In genomic region chr4:86307432-86307831, GRCh38 we compare ENCODE assay signal across 24 cellular contexts. TPM values are rescaled to one million over a fixed set of nuclear protein-coding genes. Genes with fewer than 3 reads are reported as not detected.
A peak's percentile ranks its signal among the peaks of the same experiment; 100 is the strongest.
DNase-seq lines count a peak whose midpoint lies in the region; ATAC-seq and TF ChIP-seq lines count a peak whose summit lies in the region.
"Had no signal": no experiment of that assay in that cellular context is flagged by ENCODE, and none has a peak within 500 bp of the region (broad histone marks: within the 10 kb centered on the region; RNA-seq: fewer than 3 reads in every experiment).

No MANE protein-coding gene starts in this region.

- H3K9me3 ChIP-seq in uterus = no peaks in the 10 kb centered on the region

- H4K20me1 ChIP-seq in GM23338 (replicated peaks; ENCODE audit: insufficient read depth) = no peaks in the 10 kb centered on the region

- no peak overlapping the region for H3K27ac ChIP-seq in GM23338 (ENCODE audit: low read depth)
- peak overlapping the region; percentile 49 to 54 for H3K27ac ChIP-seq in uterus
- no peak overlapping the region for H3K27ac ChIP-seq in mesendoderm (ENCODE audit: low read depth, low read length)
- H3K27ac ChIP-seq: lower lobe of right lung, skin epidermis had no signal

- peaks cover 1% of the 10 kb centered on the region for H3K27me3 Mint-ChIP-seq in GM23338 (ENCODE audit: insufficient read depth, low read depth, poor library complexity)

- H3K23ac ChIP-seq in mesendoderm (ENCODE audit: low read length) = no peak overlapping the region

- in situ Hi-C loops in astrocyte of the spinal cord (cut with HindIII; ENCODE audit: low sequenced_read_pairs) = no loop called here

- H2AFZ ChIP-seq in GM23338 = no peak overlapping the region

- H3K79me2 ChIP-seq in GM23338 (replicated peaks; ENCODE audit: insufficient read depth) (no peaks in the 10 kb centered on the region), mesendoderm (ENCODE audit: control insufficient read depth, insufficient read depth, low read length) (no peaks in the 10 kb centered on the region)

- peaks cover 4% of the 10 kb centered on the region; the same call in 2 of the 3 replicates for H3K36me3 Mint-ChIP-seq in GM23338 (ENCODE audit: low read depth)

- H2BK120ac ChIP-seq in mesendoderm (ENCODE audit: low read depth, low read length) = no peak overlapping the region

- H3K36me3 ChIP-seq in GM23338 (ENCODE audit: insufficient read depth) (no peaks in the 10 kb centered on the region), uterus (no peaks in the 10 kb centered on the region), mesendoderm (ENCODE audit: control insufficient read depth, insufficient read depth, low read length) (no peaks in the 10 kb centered on the region)
- H3K36me3 ChIP-seq: lower lobe of right lung had no signal

- H2AK5ac ChIP-seq in mesendoderm (ENCODE audit: low read length) = no peak overlapping the region

- H3K27me3 ChIP-seq in GM23338 (ENCODE audit: insufficient read depth) (no peaks in the 10 kb centered on the region), uterus (no peaks in the 10 kb centered on the region), mesendoderm (ENCODE audit: insufficient read depth, low read length, poor library complexity) (no peaks in the 10 kb centered on the region)

- no peak overlapping the region for H3K4ac ChIP-seq in mesendoderm (ENCODE audit: low read depth, low read length)

- no peak overlapping the region for H4K8ac ChIP-seq in mesendoderm (ENCODE audit: low read depth, low read length)

- H3K9me3 Mint-ChIP-seq in GM23338 = 0 out of 3 replicates have a peak, but pooled peaks cover 4% of the 10 kb centered on the region
- H3K9me3 Mint-ChIP-seq: activated T-cell treated with anti-CD3 and anti-CD28 coated beads, Interleukin-2, amount 50 U/mL, for 72 hours had no signal

- H3K18ac ChIP-seq in mesendoderm (ENCODE audit: low read length) = no peak overlapping the region

- no peak overlapping the region for H2BK15ac ChIP-seq in mesendoderm (replicated peaks; ENCODE audit: low read depth)

- DNase-seq in GM23338 (ENCODE audit: low spot score) (no peak), astrocyte of the spinal cord (ENCODE audit: low read depth, low spot score) (peak; percentile 37), fibroblast of the aortic adventitia (ENCODE audit: low read depth) (peak; percentile 36), uterus (no peak), left ventricle myocardium superior (no peak), mesendoderm (no peak)
- DNase-seq: activated CD4-positive, alpha-beta T cell treated with anti-CD3 and anti-CD28 coated beads for 4 hours; activated naive CD4-positive, alpha-beta T cell treated with anti-CD3 and anti-CD28 coated beads, Interleukin-2, amount 50 U/mL, for 16 hours; activated T-cell treated with anti-CD3 and anti-CD28 coated beads, Interleukin-2, amount 50 U/mL, for 72 hours; aorta; foreskin melanocyte; hippocampal formation; lower lobe of right lung; NCI-H1417; NCI-H2171; NCI-H69; posterior cingulate gyrus; stimulated activated CD4-positive, alpha-beta T cell treated with anti-CD3 and anti-CD28 coated beads, Interleukin-2, amount 100 ng/mL, for 48 hours; stimulated activated naive CD8-positive, alpha-beta T cell treated with anti-CD3 and anti-CD28 coated beads, Interleukin-15, Interleukin-2, amounts not matched to agents 100 U/mL and 50 U/mL, for 24 hours; trophoblast cell had no signal

- H3K56ac ChIP-seq in mesendoderm (ENCODE audit: low read length) = no peak overlapping the region

- TF ChIP-seq POLR2A in uterus (IDR thresholded peaks at IDR 0.05) = no peak

- no peaks in the 10 kb centered on the region for H3F3A ChIP-seq in GM23338 (replicated peaks; ENCODE audit: low read depth)

- ATAC-seq in GM23338 (no peak), left ventricle myocardium superior (no peak), GM19328 (IDR thresholded peaks at IDR 0.05; ENCODE audit: unreplicated experiment) (no peak)
- ATAC-seq: activated T-cell treated with anti-CD3 and anti-CD28 coated beads, Interleukin-2, amount 50 U/mL, for 72 hours; lower lobe of right lung; Right ventricle myocardium inferior; stimulated activated naive CD8-positive, alpha-beta T cell treated with anti-CD3 and anti-CD28 coated beads, Interleukin-15, Interleukin-2, amounts not matched to agents 100 U/mL and 50 U/mL, for 24 hours had no signal

- no peaks in the 10 kb centered on the region for H3K9me2 ChIP-seq in GM23338 (ENCODE audit: insufficient read depth)

- H3K4me2 ChIP-seq in GM23338 (no peak overlapping the region), mesendoderm (ENCODE audit: low read length) (no peak overlapping the region)

- no peak for TF ChIP-seq CTCF in GM23338 (conservative IDR thresholded peaks at IDR 0.05; ENCODE audit: low read depth in 2 of 2)
- no peak for TF ChIP-seq CTCF in astrocyte of the spinal cord (IDR thresholded peaks at IDR 0.05; ENCODE audit: low read depth, low read length)
- no peak for TF ChIP-seq CTCF in fibroblast of the aortic adventitia (IDR thresholded peaks at IDR 0.05; ENCODE audit: insufficient read depth, low read length)
- no peak for TF ChIP-seq CTCF in uterus (IDR thresholded peaks at IDR 0.05)

- H3K4me1 Mint-ChIP-seq in GM23338 = peaks cover 16% of the 10 kb centered on the region

- H2BK5ac ChIP-seq in mesendoderm (ENCODE audit: low read length) = no peak overlapping the region

- H3K27ac Mint-ChIP-seq in GM23338 = peak overlapping the region; percentile 4; the same call in 1 of the 2 replicates
- H3K27ac Mint-ChIP-seq: activated T-cell treated with anti-CD3 and anti-CD28 coated beads, Interleukin-2, amount 50 U/mL, for 72 hours; B cell had no signal

- no peaks in the 10 kb centered on the region for H3K4me1 ChIP-seq in GM23338 (ENCODE audit: insufficient read depth)
- no peaks in the 10 kb centered on the region for H3K4me1 ChIP-seq in uterus
- H3K4me1 ChIP-seq in mesendoderm (ENCODE audit: control insufficient read depth, low read depth, low read length) = peaks cover 6% of the 10 kb centered on the region
- H3K4me1 ChIP-seq: lower lobe of right lung had no signal

- H3K4me3 Mint-ChIP-seq in GM23338 = no peak overlapping the region
- H3K4me3 Mint-ChIP-seq: activated T-cell treated with anti-CD3 and anti-CD28 coated beads, Interleukin-2, amount 50 U/mL, for 72 hours; B cell had no signal

- H3K9ac ChIP-seq in mesendoderm (ENCODE audit: low read length) = no peak overlapping the region

- intact Hi-C loops in uterus (cut with DNase I; ENCODE audit: low total_unique reads) = no loop called here
- intact Hi-C loops in left ventricle myocardium superior (cut with micrococcal nuclease) = no loop called here

- no peak overlapping the region for H4K5ac ChIP-seq in mesendoderm (ENCODE audit: low read length)

- H3K79me1 ChIP-seq in mesendoderm (ENCODE audit: low read length) = no peaks in the 10 kb centered on the region

- no peak overlapping the region for H3K4me3 ChIP-seq in GM23338
- no peak overlapping the region for H3K4me3 ChIP-seq in astrocyte of the spinal cord (ENCODE audit: low read depth, low read length)
- H3K4me3 ChIP-seq in fibroblast of the aortic adventitia (ENCODE audit: low read depth, low read length) = no peak overlapping the region
- H3K4me3 ChIP-seq in uterus = no peak overlapping the region
- no peak overlapping the region for H3K4me3 ChIP-seq in mesendoderm (ENCODE audit: low read length)
- H3K4me3 ChIP-seq: lower lobe of right lung, skin epidermis had no signal

TF ChIP-seq in GM23338, 12 proteins besides CTCF, POLR2A, EP300 and RAD21 (continues in another document):
- TF ChIP-seq JUNB (IDR thresholded peaks at IDR 0.05; ENCODE audit: unreplicated experiment) = no peak
- TF ChIP-seq ZNF331 (CRISPR knock-in tag; IDR thresholded peaks at IDR 0.05; ENCODE audit: low read depth) = no peak
- no peak for TF ChIP-seq REST (IDR thresholded peaks at IDR 0.05; ENCODE audit: unreplicated experiment)

RNA-seq across cellular contexts. Expression of gene MAPK10, which starts 52.4 kb away (rescaled TPM):
- total RNA-seq in GM23338 (2014; rRNA removed; shearing (Covaris generic)) = 8.1 and 10.3 TPM in 2 replicates
- 2.6 and 3.6 TPM in 2 replicates for polyA plus RNA-seq in GM23338 (2016; fragmentation: Nextera tagmentation; extraction: Ambion mirVana)
- total RNA-seq in fibroblast of the aortic adventitia (ENCODE audit: low replicate concordance) (48.2 and 69.6 TPM in 2 replicates), uterus (100 to 1,000 TPM in 1 of 4 donors, 10 to 100 TPM in 3; 38.2 to 144 (median 73.0) TPM), left ventricle myocardium superior (3.2 TPM)
- polyA plus RNA-seq in mesendoderm (2013, experiment 1 of 2) = 2.9 TPM
- polyA plus RNA-seq in mesendoderm (2013, experiment 2 of 2) = 3.5 TPM

Comparison
In these comparisons a context has a peak if more than half of its experiments do, and no peak if none do; other contexts are left out.
1. DNase-seq: peak in astrocyte of the spinal cord (single experiment) and fibroblast of the aortic adventitia (single experiment); none in GM23338 (single experiment), uterus (0 of 2), left ventricle myocardium superior (single experiment) and mesendoderm (single experiment).
2. H3K27ac ChIP-seq: peak in uterus (2 of 2); none in GM23338 (single experiment) and mesendoderm (single experiment).